In the genomic region with DNA sequence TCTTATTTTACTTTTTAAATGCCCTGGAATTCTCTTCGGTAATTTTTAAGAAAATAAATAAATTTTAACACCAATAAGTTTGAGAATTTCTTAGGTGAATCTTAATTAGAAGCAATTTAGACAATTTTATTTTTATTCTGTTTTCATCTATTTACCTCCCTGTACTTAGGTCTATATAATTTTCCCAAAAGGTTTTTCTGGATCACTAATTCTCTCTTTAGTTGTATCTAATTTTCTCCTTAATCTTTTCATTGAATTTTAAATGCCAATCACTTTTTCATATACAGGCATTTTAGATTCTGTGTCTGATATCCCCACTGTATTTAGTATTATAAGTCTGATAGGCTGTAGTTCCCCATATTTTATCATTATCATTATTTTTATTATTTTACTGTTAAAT, we compare ENCODE assay signal across 8 cellular contexts.
"Had no signal": no experiment of that assay in that cellular context is flagged by ENCODE, and none has a peak within 500 bp of the region (broad histone marks: within the 10 kb centered on the region; RNA-seq: fewer than 3 reads in every experiment).

No MANE protein-coding gene starts in this region.

- H3K27ac ChIP-seq: GM23248, HL-60 had no signal

- ATAC-seq: HepG2 had no signal

- H3K4me3 ChIP-seq: GM23248 had no signal

- DNase-seq: GM23248, H7, HCEC 1CT, HFFc6, KBM-7 had no signal

- H3K9ac ChIP-seq: GM23248 had no signal

- FAIRE-seq: H1, HepG2 had no signal

- H2AFZ ChIP-seq: GM23248 had no signal
